1 cellular context compared by ENCODE assay signal in genomic region chr6:150964765-150965164, GRCh38.
TF ChIP-seq lines count a peak whose summit lies in the region.

No MANE protein-coding gene starts in this region.

TF ChIP-seq in IMR-90, 13 proteins besides CTCF, POLR2A, EP300 and RAD21 (continued from another document):
- no peak for TF ChIP-seq ELK1 (IDR thresholded peaks at IDR 0.05; ENCODE audit: borderline replicate concordance, low read depth, low read length)
- no peak for TF ChIP-seq CEBPB (IDR thresholded peaks at IDR 0.05; ENCODE audit: low read depth, low read length)
- no peak for TF ChIP-seq BHLHE40 (IDR thresholded peaks at IDR 0.05; ENCODE audit: low read depth, low read length)
- TF ChIP-seq MAFK (IDR thresholded peaks at IDR 0.05; ENCODE audit: low read depth, low read length), result no peak
- TF ChIP-seq RCOR1 (IDR thresholded peaks at IDR 0.05; ENCODE audit: insufficient replicate concordance, low read length), result no peak
- TF ChIP-seq CHD1 (IDR thresholded peaks at IDR 0.05; ENCODE audit: low read depth, low read length), result no peak
